ENCODE assay signal across 1 cellular context in genomic region chr1:229230136-229230892, GRCh38.
A peak's percentile ranks its signal among the peaks of the same experiment; 100 is the strongest.
TF ChIP-seq lines count a peak whose summit lies in the region.

No MANE protein-coding gene starts in this region.

TF ChIP-seq in GM12878, 131 proteins besides CTCF, POLR2A, EP300 and RAD21 (continued from another document):
- TF ChIP-seq MAX (IDR thresholded peaks at IDR 0.05; ENCODE audit: low read depth, low read length) (no peak), NR2F1 (conservative IDR thresholded peaks at IDR 0.05) (0 out of 2 replicates have a peak, but pooled peaks have one; percentile 13), SPI1 (IDR thresholded peaks at IDR 0.05; ENCODE audit: borderline replicate concordance, insufficient read depth, low read depth, low read length) (0 out of 2 replicates have a peak, but pooled peaks have one; percentile 8), BCL11A (IDR thresholded peaks at IDR 0.05; ENCODE audit: low read depth, low read length) (peak; percentile 29; the same call in 1 of the 2 replicates), NRF1 (conservative IDR thresholded peaks at IDR 0.05; ENCODE audit: low read depth, low read length) (no peak)
